23 cellular contexts compared by ENCODE assay signal in genomic region chr1:47585141-47585902, GRCh38.
"Had no signal": no experiment of that assay in that cellular context is flagged by ENCODE, and none has a peak within 500 bp of the region (broad histone marks: within the 10 kb centered on the region; RNA-seq: fewer than 3 reads in every experiment).

No MANE protein-coding gene starts in this region.

- H3K4me2 ChIP-seq: smooth muscle cell had no signal

- H3K9me3 ChIP-seq: gastrocnemius medialis, sigmoid colon had no signal

- H3K9me3 Mint-ChIP-seq: activated CD4-positive, alpha-beta memory T cell treated with anti-CD3 and anti-CD28 coated beads for 36 hours; activated naive CD4-positive, alpha-beta T cell treated with anti-CD3 and anti-CD28 coated beads, Interleukin-2, amount 50 U/mL, for 24 hours; memory B cell; nephron progenitor cell had no signal

- ATAC-seq: esophagus mucosa, T-helper 17 cell had no signal

- H3K4me3 ChIP-seq: gastrocnemius medialis, sigmoid colon, smooth muscle cell had no signal

- H3K4me3 Mint-ChIP-seq: activated CD4-positive, alpha-beta memory T cell treated with anti-CD3 and anti-CD28 coated beads for 36 hours; activated naive CD4-positive, alpha-beta T cell treated with anti-CD3 and anti-CD28 coated beads, Interleukin-2, amount 50 U/mL, for 24 hours; brain; memory B cell; nephron progenitor cell; T-helper 17 cell had no signal

- H3K27ac Mint-ChIP-seq: activated CD4-positive, alpha-beta memory T cell treated with anti-CD3 and anti-CD28 coated beads for 36 hours; activated naive CD4-positive, alpha-beta T cell treated with anti-CD3 and anti-CD28 coated beads, Interleukin-2, amount 50 U/mL, for 24 hours; brain; memory B cell; nephron progenitor cell; T-helper 17 cell had no signal

- H3K27ac ChIP-seq: gastrocnemius medialis, sigmoid colon had no signal

- H3K27me3 ChIP-seq: gastrocnemius medialis had no signal

- DNase-seq: activated CD4-positive, alpha-beta memory T cell treated with anti-CD3 and anti-CD28 coated beads for 36 hours; activated CD4-positive, alpha-beta T cell treated with anti-CD3 and anti-CD28 coated beads for 4 hours; activated CD4-positive, CD25-positive, alpha-beta regulatory T cell; activated gamma-delta T cell treated with Interleukin-2 at 50 U/mL for 16 hours; activated T-cell treated with anti-CD3 and anti-CD28 coated beads, Interleukin-2, amount 50 U/mL, for 1 hour; anterior cingulate cortex; dermis blood vessel endothelial cell; effector memory CD4-positive, alpha-beta T cell; gastrocnemius medialis; hypothalamus; nephron progenitor cell; posterior cingulate gyrus; sigmoid colon; stimulated activated CD4-positive, alpha-beta T cell treated with anti-CD3 and anti-CD28 coated beads, Interleukin-2, amount 100 ng/mL, for 48 hours; stimulated activated CD8-positive, alpha-beta memory T cell treated with anti-CD3 and anti-CD28 coated beads, Interleukin-4, amount 100 ng/mL, for 48 hours; stimulated activated naive CD4-positive, alpha-beta T cell; SW 1271; T-helper 17 cell had no signal

- H3K4me1 Mint-ChIP-seq: activated naive CD4-positive, alpha-beta T cell treated with anti-CD3 and anti-CD28 coated beads, Interleukin-2, amount 50 U/mL, for 24 hours; brain; memory B cell; T-helper 17 cell had no signal

- H3K36me3 ChIP-seq: gastrocnemius medialis, sigmoid colon had no signal

- H3K36me3 Mint-ChIP-seq: activated CD4-positive, alpha-beta memory T cell treated with anti-CD3 and anti-CD28 coated beads for 36 hours; activated naive CD4-positive, alpha-beta T cell treated with anti-CD3 and anti-CD28 coated beads, Interleukin-2, amount 50 U/mL, for 24 hours; brain; memory B cell had no signal
